In genomic region chr14:65840118-65840751, GRCh38 we compare ENCODE assay signal across 16 cellular contexts.
DNase-seq lines count a peak whose midpoint lies in the region; ATAC-seq lines count a peak whose summit lies in the region.
"Had no signal": no experiment of that assay in that cellular context is flagged by ENCODE, and none has a peak within 500 bp of the region (broad histone marks: within the 10 kb centered on the region; RNA-seq: fewer than 3 reads in every experiment).

No MANE protein-coding gene starts in this region.

- no peaks in the 10 kb centered on the region for H3K27me3 Mint-ChIP-seq in T-helper 17 cell

- ATAC-seq in T-helper 17 cell, result no peak
- no peak for ATAC-seq in GM19023 (IDR thresholded peaks at IDR 0.05; ENCODE audit: unreplicated experiment)
- ATAC-seq in GM18867 (IDR thresholded peaks at IDR 0.05; ENCODE audit: unreplicated experiment), result no peak
- no peak for ATAC-seq in HG03095 (IDR thresholded peaks at IDR 0.05; ENCODE audit: unreplicated experiment)
- ATAC-seq: gastroesophageal sphincter; stimulated activated memory B cell treated with anti-CD40 and anti-IgM and Interleukin-4, amounts not matched to agents 10 μg/mL and 1 μg/mL and 100 μg/mL, for 72 hours had no signal

- peaks cover 2% of the 10 kb centered on the region for H3K36me3 Mint-ChIP-seq in T-helper 17 cell (ENCODE audit: low read depth)
- H3K36me3 Mint-ChIP-seq: stimulated activated memory B cell treated with anti-CD40 and anti-IgM and Interleukin-4, amounts not matched to agents 10 μg/mL and 1 μg/mL and 100 μg/mL, for 72 hours had no signal

- H3K27ac Mint-ChIP-seq in T-helper 17 cell, result no peak overlapping the region
- H3K27ac Mint-ChIP-seq: stimulated activated memory B cell treated with anti-CD40 and anti-IgM and Interleukin-4, amounts not matched to agents 10 μg/mL and 1 μg/mL and 100 μg/mL, for 72 hours had no signal

- DNase-seq in DMS153 (lab: John Stamatoyannopoulos, UW) (peak; percentile 86), NCI-H2107 treated with DMSO at 0.1 percent for 48 hours (lab: John Stamatoyannopoulos, UW; ENCODE audit: unreplicated experiment) (peak; percentile 92), T-helper 17 cell (no peak), putamen (ENCODE audit: low spot score) (no peak)
- DNase-seq: activated gamma-delta T cell, colonic mucosa, SJCRH30 had no signal

- H3K27ac ChIP-seq in KOPT-K1 (ENCODE audit: low read depth, low read length, poor library complexity, severe bottlenecking), result peak overlapping the region; percentile 37
- H3K27ac ChIP-seq: colonic mucosa, gastroesophageal sphincter, GM23248, neutrophil, SJCRH30, upper lobe of left lung had no signal

- no peaks in the 10 kb centered on the region for H3K36me3 ChIP-seq in KOPT-K1 (ENCODE audit: insufficient read depth, low read length)
- H3K36me3 ChIP-seq: colonic mucosa, gastroesophageal sphincter, neutrophil, SJCRH30, upper lobe of left lung had no signal

- H3K4me3 Mint-ChIP-seq in T-helper 17 cell, result peak overlapping the region; percentile 25
- H3K4me3 Mint-ChIP-seq: stimulated activated memory B cell treated with anti-CD40 and anti-IgM and Interleukin-4, amounts not matched to agents 10 μg/mL and 1 μg/mL and 100 μg/mL, for 72 hours had no signal

- H3K9me3 ChIP-seq in KOPT-K1 (ENCODE audit: insufficient read depth, low read length, poor library complexity, severe bottlenecking), result no peaks in the 10 kb centered on the region
- no peaks in the 10 kb centered on the region for H3K9me3 ChIP-seq in T-helper 17 cell (ENCODE audit: control insufficient read depth, low read length, poor library complexity, severe bottlenecking)
- H3K9me3 ChIP-seq: colonic mucosa, gastroesophageal sphincter, neutrophil, SJCRH30, upper lobe of left lung had no signal

- H3K4me1 Mint-ChIP-seq in T-helper 17 cell, result peaks cover 37% of the 10 kb centered on the region
- H3K4me1 Mint-ChIP-seq: stimulated activated memory B cell treated with anti-CD40 and anti-IgM and Interleukin-4, amounts not matched to agents 10 μg/mL and 1 μg/mL and 100 μg/mL, for 72 hours had no signal

Comparison
In these comparisons a context has a peak if more than half of its experiments do, and no peak if none do; other contexts are left out.
1. DNase-seq: peak in DMS153 (single experiment) and NCI-H2107 treated with DMSO at 0.1 percent for 48 hours (single experiment); none in T-helper 17 cell (0 of 3) and putamen (single experiment).